Comparison of ENCODE assay signal across 8 cellular contexts in genomic region chr13:79392882-79393563, GRCh38. TPM values are rescaled to one million over a fixed set of nuclear protein-coding genes. Genes with fewer than 3 reads are reported as not detected.
DNase-seq lines count a peak whose midpoint lies in the region; ATAC-seq and TF ChIP-seq lines count a peak whose summit lies in the region.

No MANE protein-coding gene starts in this region.

- no peak for TF ChIP-seq POLR2A in gastrocnemius medialis (IDR thresholded peaks at IDR 0.05)
- TF ChIP-seq POLR2A in tibial nerve (IDR thresholded peaks at IDR 0.05), result no peak

- DNase-seq in stimulated activated CD4-positive, alpha-beta T cell treated with anti-CD3 and anti-CD28 coated beads, Interleukin-15, amount 100 ng/mL, for 24 hours, result peak; percentile 30
- no peak for DNase-seq in stimulated activated CD4-positive, alpha-beta T cell treated with anti-CD3 and anti-CD28 coated beads, Interleukin-1b, Interleukin-23, amount 100 ng/mL, for 48 hours
- DNase-seq in RWPE1 (ENCODE audit: low spot score) (peak; percentile 7), foreskin keratinocyte (peak; percentile 69 to 84), DMS79 treated with DMSO at 0.1 percent for 48 hours (lab: John Stamatoyannopoulos, UW) (no peak), gastrocnemius medialis (no peak), tibial nerve (ENCODE audit: low spot score in 2 of 2) (no peak)

- H3K27me3 ChIP-seq in foreskin keratinocyte (no peaks in the 10 kb centered on the region), gastrocnemius medialis (no peaks in the 10 kb centered on the region), tibial nerve (no peaks in the 10 kb centered on the region)

- no peak for TF ChIP-seq CTCF in RWPE1 (conservative IDR thresholded peaks at IDR 0.05; ENCODE audit: low read depth)
- no peak for TF ChIP-seq CTCF in foreskin keratinocyte (conservative IDR thresholded peaks at IDR 0.05)
- TF ChIP-seq CTCF in gastrocnemius medialis (IDR thresholded peaks at IDR 0.05 in 4 of 5, conservative IDR thresholded peaks at IDR 0.05 in 1 of 5), result no peak
- no peak for TF ChIP-seq CTCF in tibial nerve (IDR thresholded peaks at IDR 0.05)

- CTCF ChIA-PET in RWPE1 (lab: Yijun Ruan, JAX), result no interaction called here

- peaks cover 0 to 6% of the 10 kb centered on the region in 2 donors for H3K36me3 ChIP-seq in gastrocnemius medialis
- peaks cover 0 to 25% (median 2%) of the 10 kb centered on the region in 3 donors for H3K36me3 ChIP-seq in tibial nerve

- H3K9me3 ChIP-seq in gastrocnemius medialis (no peaks in the 10 kb centered on the region), tibial nerve (peaks cover 0 to 11% (median 1%) of the 10 kb centered on the region in 4 donors)

- H3K4me3 ChIP-seq in gastrocnemius medialis (no peak overlapping the region), tibial nerve (no peak overlapping the region)

- POLR2A ChIA-PET in RWPE1 (lab: Yijun Ruan, JAX; ENCODE audit: low non-redundant PET), result no interaction called here

- ATAC-seq in HG03039 (IDR thresholded peaks at IDR 0.05; ENCODE audit: unreplicated experiment) (peak; percentile 60), foreskin keratinocyte (peak; percentile 99), gastrocnemius medialis (no peak)

- no peak overlapping the region for H3K27ac ChIP-seq in RWPE1
- no peak overlapping the region for H3K27ac ChIP-seq in foreskin keratinocyte
- H3K27ac ChIP-seq in gastrocnemius medialis, result no peak overlapping the region
- H3K27ac ChIP-seq in tibial nerve, result no peak overlapping the region

- intact Hi-C loops in gastrocnemius medialis (cut with DNase I; ENCODE audit: low total_unique reads), result no loop called here

- in situ Hi-C loops in gastrocnemius medialis (cut with MboI; ENCODE audit: low sequenced_read_pairs in 4 of 4), result no loop called here

- H3K4me1 ChIP-seq in foreskin keratinocyte, result peaks cover 8% of the 10 kb centered on the region
- peaks cover 7 to 11% of the 10 kb centered on the region in 2 donors for H3K4me1 ChIP-seq in gastrocnemius medialis
- H3K4me1 ChIP-seq in tibial nerve, result peaks cover 0 to 33% (median 10%) of the 10 kb centered on the region in 4 donors

- no peak for TF ChIP-seq EP300 in tibial nerve (IDR thresholded peaks at IDR 0.05)

- WGBS in tibial nerve, 2 donors, result 86 to 90% methylated on average over 6 of the region's 6 CpGs

RNA-seq across cellular contexts. Expression of gene RBM26, which starts 13.0 kb away (rescaled TPM):
- total RNA-seq in foreskin keratinocyte, result 29.6 and 33.1 TPM in 2 replicates
- polyA plus RNA-seq in foreskin keratinocyte, result 9.7 and 12.1 TPM in 2 replicates
- total RNA-seq in gastrocnemius medialis, result 10 to 100 TPM; 14.9 to 44.8 (median 23.1) TPM
- 10 to 100 TPM; 37.3 to 55.3 (median 43.3) TPM for total RNA-seq in tibial nerve

Comparison
In these comparisons a context has a peak if more than half of its experiments do, and no peak if none do; other contexts are left out.
1. DNase-seq: peak in stimulated activated CD4-positive, alpha-beta T cell treated with anti-CD3 and anti-CD28 coated beads, Interleukin-15, amount 100 ng/mL, for 24 hours (single experiment), RWPE1 (single experiment) and foreskin keratinocyte (2 of 2); none in stimulated activated CD4-positive, alpha-beta T cell treated with anti-CD3 and anti-CD28 coated beads, Interleukin-1b, Interleukin-23, amount 100 ng/mL, for 48 hours (single experiment), DMS79 treated with DMSO at 0.1 percent for 48 hours (single experiment), gastrocnemius medialis (0 of 2) and tibial nerve (0 of 2).
2. ATAC-seq: peak in HG03039 (single experiment) and foreskin keratinocyte (single experiment); none in gastrocnemius medialis (0 of 2).